Comparison of ENCODE assay signal across 8 cellular contexts in genomic region chr9:14347408-14348224, GRCh38. TPM values are rescaled to one million over a fixed set of nuclear protein-coding genes. Genes with fewer than 3 reads are reported as not detected.
A peak's percentile ranks its signal among the peaks of the same experiment; 100 is the strongest.
DNase-seq lines count a peak whose midpoint lies in the region; ATAC-seq and TF ChIP-seq lines count a peak whose summit lies in the region.
"Had no signal": no experiment of that assay in that cellular context is flagged by ENCODE, and none has a peak within 500 bp of the region (broad histone marks: within the 10 kb centered on the region; RNA-seq: fewer than 3 reads in every experiment).

No MANE protein-coding gene starts in this region.

- no peak for ATAC-seq in GM19328 (IDR thresholded peaks at IDR 0.05; ENCODE audit: unreplicated experiment)

- H3K9ac ChIP-seq in liver (ENCODE audit: low read depth in 1 of 2, low read length in 2 of 2), result no peak overlapping the region

- H3K27me3 ChIP-seq in ectodermal cell (ENCODE audit: control insufficient read depth, insufficient read depth, low read length, poor library complexity, severe bottlenecking), result peaks cover 100% of the 10 kb centered on the region
- peaks cover 0 to 38% (median 11%) of the 10 kb centered on the region in 4 donors for H3K27me3 ChIP-seq in liver (ENCODE audit: control insufficient read depth in 4 of 4, insufficient read depth in 4 of 4, low read length in 3 of 4)
- H3K27me3 ChIP-seq in testis, result no peaks in the 10 kb centered on the region

- DNase-seq in NCI-H2227 treated with DMSO at 0.1 percent for 48 hours (lab: John Stamatoyannopoulos, UW), result peak; percentile 12
- DNase-seq in testis, result peak; percentile 51
- DNase-seq in NCI-H345 treated with DMSO at 0.1 percent for 48 hours (lab: John Stamatoyannopoulos, UW; ENCODE audit: unreplicated experiment), result no peak
- no peak for DNase-seq in RKO (ENCODE audit: low spot score)

- TF ChIP-seq CTCF in liver (IDR thresholded peaks at IDR 0.05; ENCODE audit: low read depth, low read length, missing input control) (no peak), testis (IDR thresholded peaks at IDR 0.05) (peak in 1 of 3 experiments; percentile 9)

- no peak overlapping the region for H3K27ac ChIP-seq in ectodermal cell (ENCODE audit: insufficient read depth, low read depth, low read length, poor library complexity, severe bottlenecking)
- H3K27ac ChIP-seq in liver (ENCODE audit: low read depth in 1 of 2, low read length in 2 of 2), result peak overlapping the region in 1 of 2 donors; percentile 41
- H3K27ac ChIP-seq in testis, result peak overlapping the region; percentile 25 to 47

- H3K9me3 ChIP-seq in ectodermal cell (ENCODE audit: control insufficient read depth, low read length) (no peaks in the 10 kb centered on the region), liver (ENCODE audit: control insufficient read depth in 4 of 4, low read length in 3 of 4) (peaks cover 0 to 3% (median 0%) of the 10 kb centered on the region in 4 donors), testis (no peaks in the 10 kb centered on the region)

- H3K36me3 ChIP-seq in ectodermal cell (ENCODE audit: control insufficient read depth, insufficient read depth, low read length) (no peaks in the 10 kb centered on the region), liver (ENCODE audit: control insufficient read depth in 4 of 4, insufficient read depth in 3 of 4, low read depth in 1 of 4, low read length in 3 of 4) (no peaks in the 10 kb centered on the region), testis (ENCODE audit: low read depth, missing control alignments) (no peaks in the 10 kb centered on the region)

- intact Hi-C loops in testis (cut with DNase I; ENCODE audit: low total_unique reads), result no loop called here

- peaks cover 60% of the 10 kb centered on the region for H3K4me1 ChIP-seq in ectodermal cell (ENCODE audit: control insufficient read depth, insufficient read depth, low read length)
- peaks cover 13 to 56% (median 39%) of the 10 kb centered on the region in 4 donors for H3K4me1 ChIP-seq in liver (ENCODE audit: control insufficient read depth in 4 of 4, insufficient read depth in 4 of 4, low read length in 3 of 4)
- H3K4me1 ChIP-seq in testis, result peaks cover 8% of the 10 kb centered on the region

- peak overlapping the region; percentile 36 for H3K4me3 ChIP-seq in ectodermal cell (ENCODE audit: insufficient read depth, low read depth, low read length)
- peak overlapping the region in 2 of 3 donors; percentile 51 to 59 for H3K4me3 ChIP-seq in liver (ENCODE audit: low read depth in 1 of 3, low read length in 3 of 3)
- H3K4me3 ChIP-seq in testis, result peak overlapping the region; percentile 45 to 57

- TF ChIP-seq POLR2A in testis (IDR thresholded peaks at IDR 0.05), result no peak

- 1% methylated on average over 60 of the region's 60 CpGs for WGBS in ectodermal cell, 2 experiments
- 4% methylated on average over 60 of the region's 60 CpGs for WGBS in liver
- 1% methylated on average over 46 to 60 of the region's 60 CpGs for WGBS in testis, 2 donors

- peak in 1 of 2 donors; percentile 21 for TF ChIP-seq RAD21 in liver (IDR thresholded peaks at IDR 0.05)

TF ChIP-seq in liver, 16 proteins besides CTCF, POLR2A, EP300 and RAD21:
- TF ChIP-seq MAX (IDR thresholded peaks at IDR 0.05) (peak; percentile 19), FOXA2 (IDR thresholded peaks at IDR 0.05) (no peak)

RNA-seq across cellular contexts. Expression of gene NFIB, which starts 33.7 kb away (rescaled TPM):
- polyA plus RNA-seq in ectodermal cell (2013, experiment 1 of 4), result 0.22 TPM
- 0.25 TPM for polyA plus RNA-seq in ectodermal cell (2013, experiment 2 of 4)
- polyA plus RNA-seq in ectodermal cell (2013, experiment 3 of 4), result 0.64 TPM
- 0.65 TPM for polyA plus RNA-seq in ectodermal cell (2013, experiment 4 of 4)
- total RNA-seq in liver (10 to 100 TPM in 1 of 2 donors, 1 to 10 TPM in 1; 3.2 to 23.2 TPM), testis (10 to 100 TPM; 23.1 to 34.7 TPM)
- polyA plus RNA-seq in liver (10 to 100 TPM in 1 of 2 donors, 1 to 10 TPM in 1; 4.2 to 11.7 TPM), testis (ENCODE audit: insufficient read depth, low read depth, low replicate concordance) (8.4 TPM)
- total RNA-seq: T-helper 2 cell treated with Interferon-gamma antibody and Interleukin-4, amounts not matched to agents 100 ng/mL and 5 ng/mL, for 36 hours had no signal

Comparison
In these comparisons a context has a peak if more than half of its experiments do, and no peak if none do; other contexts are left out.
1. DNase-seq: peak in NCI-H2227 treated with DMSO at 0.1 percent for 48 hours (single experiment) and testis (single experiment); none in NCI-H345 treated with DMSO at 0.1 percent for 48 hours (single experiment) and RKO (single experiment).
2. Peak in every context shown above with its lines, with median percentiles within 50 percentile points of each other: H3K4me3 ChIP-seq.